In genomic region chr17:7239091-7240027, GRCh38 we compare ENCODE assay signal across 1 cellular context.
A peak's percentile ranks its signal among the peaks of the same experiment; 100 is the strongest.
TF ChIP-seq lines count a peak whose summit lies in the region.

PHF23 (minus strand) TSS chr17:7239457; CDS start chr17:7239279, 178 bp downstream.

TF ChIP-seq in HepG2, 621 proteins besides CTCF, POLR2A, EP300 and RAD21 (continued from another document and continues in another):
- TF ChIP-seq THAP11 (CRISPR knock-in tag; IDR thresholded peaks at IDR 0.05): peak; percentile 97
- no peak for TF ChIP-seq ZFP36L2 (CRISPR knock-in tag; IDR thresholded peaks at IDR 0.05)
- TF ChIP-seq EZH2 (conservative IDR thresholded peaks at IDR 0.05; ENCODE audit: low read depth, low read length): no peak
- TF ChIP-seq GRHL1 (CRISPR knock-in tag; conservative IDR thresholded peaks at IDR 0.05): no peak
- no peak for TF ChIP-seq ZNF33A (CRISPR knock-in tag; IDR thresholded peaks at IDR 0.05; ENCODE audit: borderline replicate concordance)
- peak; percentile 56; the same call in 1 of the 2 replicates for TF ChIP-seq ARNT2 (CRISPR knock-in tag; IDR thresholded peaks at IDR 0.05; ENCODE audit: low read depth)
- no peak for TF ChIP-seq HNRNPH1 (optimal IDR thresholded peaks at IDR 0.05; ENCODE audit: low read depth, low read length)
- peak; percentile 79; the same call in 1 of the 2 replicates for TF ChIP-seq KDM2A (CRISPR knock-in tag; IDR thresholded peaks at IDR 0.05; ENCODE audit: borderline replicate concordance, low read depth)
- peak; percentile 54; the same call in 1 of the 2 replicates for TF ChIP-seq ZNF563 (CRISPR knock-in tag; IDR thresholded peaks at IDR 0.05)
- TF ChIP-seq ZBTB10 (CRISPR knock-in tag; IDR thresholded peaks at IDR 0.05; ENCODE audit: borderline replicate concordance): no peak
- TF ChIP-seq ZNF121 (CRISPR knock-in tag; IDR thresholded peaks at IDR 0.05): no peak
- no peak; the same call in 1 of the 2 replicates for TF ChIP-seq TBP (CRISPR knock-in tag; IDR thresholded peaks at IDR 0.05)
- TF ChIP-seq ZNF430 (CRISPR knock-in tag; IDR thresholded peaks at IDR 0.05): peak; percentile 64; the same call in 1 of the 2 replicates
- TF ChIP-seq ZNF446 (CRISPR knock-in tag; IDR thresholded peaks at IDR 0.05): no peak
- TF ChIP-seq CREB3 (CRISPR knock-in tag; IDR thresholded peaks at IDR 0.05): no peak
- no peak for TF ChIP-seq NFE2 (CRISPR knock-in tag; IDR thresholded peaks at IDR 0.05)
- TF ChIP-seq SIN3A (IDR thresholded peaks at IDR 0.05; ENCODE audit: borderline replicate concordance, low read depth, low read length): peak; percentile 58; the same call in 1 of the 2 replicates
- no peak for TF ChIP-seq CEBPG (CRISPR knock-in tag; IDR thresholded peaks at IDR 0.05)
- TF ChIP-seq SMAD1 (CRISPR knock-in tag; IDR thresholded peaks at IDR 0.05; ENCODE audit: borderline replicate concordance, low read depth): no peak
- no peak for TF ChIP-seq ZBTB8A (CRISPR knock-in tag; IDR thresholded peaks at IDR 0.05; ENCODE audit: borderline replicate concordance, low read depth)
- TF ChIP-seq ZNF556 (CRISPR knock-in tag; IDR thresholded peaks at IDR 0.05; ENCODE audit: borderline replicate concordance): no peak; the same call in 1 of the 2 replicates
- no peak for TF ChIP-seq ATRX (CRISPR knock-in tag; IDR thresholded peaks at IDR 0.05; ENCODE audit: borderline replicate concordance)
- TF ChIP-seq NR2F1 (CRISPR knock-in tag; IDR thresholded peaks at IDR 0.05): no peak
- no peak for TF ChIP-seq RFX1 (IDR thresholded peaks at IDR 0.05)
- peak; percentile 97 for TF ChIP-seq ELF1 (CRISPR knock-in tag; IDR thresholded peaks at IDR 0.05)
- no peak for TF ChIP-seq U2AF1 (optimal IDR thresholded peaks at IDR 0.05; ENCODE audit: low read depth, low read length)
- TF ChIP-seq ZNF780A (CRISPR knock-in tag; IDR thresholded peaks at IDR 0.05): 0 out of 2 replicates have a peak, but pooled peaks have one; percentile 27
- TF ChIP-seq E2F2 (CRISPR knock-in tag; IDR thresholded peaks at IDR 0.05; ENCODE audit: borderline replicate concordance): 0 out of 2 replicates have a peak, but pooled peaks have one; percentile 46
- peak; percentile 95 for TF ChIP-seq ELF4 (CRISPR knock-in tag; IDR thresholded peaks at IDR 0.05; ENCODE audit: borderline replicate concordance)
- TF ChIP-seq ZNF260 (CRISPR knock-in tag; IDR thresholded peaks at IDR 0.05; ENCODE audit: borderline replicate concordance, low read depth): no peak
- no peak for TF ChIP-seq PLSCR1 (CRISPR knock-in tag; IDR thresholded peaks at IDR 0.05; ENCODE audit: borderline replicate concordance)
- no peak for TF ChIP-seq LBX2 (CRISPR knock-in tag; IDR thresholded peaks at IDR 0.05; ENCODE audit: borderline replicate concordance)
- no peak for TF ChIP-seq ZNF30 (CRISPR knock-in tag; IDR thresholded peaks at IDR 0.05)
- no peak for TF ChIP-seq ZMYM2 (CRISPR knock-in tag; IDR thresholded peaks at IDR 0.05)
- 0 out of 2 replicates have a peak, but pooled peaks have one; percentile 53 for TF ChIP-seq ATF2 (CRISPR knock-in tag; IDR thresholded peaks at IDR 0.05)
- TF ChIP-seq ZSCAN25 (CRISPR knock-in tag; IDR thresholded peaks at IDR 0.05): peak; percentile 70
- TF ChIP-seq MAF1 (CRISPR knock-in tag; IDR thresholded peaks at IDR 0.05; ENCODE audit: borderline replicate concordance): no peak; the same call in 1 of the 2 replicates
- no peak for TF ChIP-seq RFX3 (CRISPR knock-in tag; IDR thresholded peaks at IDR 0.05)
- peak; percentile 76; the same call in 1 of the 2 replicates for TF ChIP-seq ZFP91 (CRISPR knock-in tag; IDR thresholded peaks at IDR 0.05; ENCODE audit: borderline replicate concordance)
- no peak for TF ChIP-seq ZNF614 (CRISPR knock-in tag; IDR thresholded peaks at IDR 0.05; ENCODE audit: borderline replicate concordance)
- no peak for TF ChIP-seq IRX3 (CRISPR knock-in tag; IDR thresholded peaks at IDR 0.05; ENCODE audit: borderline replicate concordance, low read depth)
- no peak for TF ChIP-seq PRDM4 (CRISPR knock-in tag; IDR thresholded peaks at IDR 0.05; ENCODE audit: borderline replicate concordance)
- TF ChIP-seq ZNF768 (CRISPR knock-in tag; IDR thresholded peaks at IDR 0.05): no peak
- peak; percentile 78 for TF ChIP-seq SAP130 (CRISPR knock-in tag; IDR thresholded peaks at IDR 0.05; ENCODE audit: low read depth)
- peak; percentile 73; the same call in 1 of the 2 replicates for TF ChIP-seq ATF1 (CRISPR knock-in tag; IDR thresholded peaks at IDR 0.05)
- peak; percentile 77; the same call in 1 of the 2 replicates for TF ChIP-seq ZNF784 (CRISPR knock-in tag; IDR thresholded peaks at IDR 0.05; ENCODE audit: borderline replicate concordance)
- TF ChIP-seq HDAC1 (CRISPR knock-in tag; IDR thresholded peaks at IDR 0.05): peak; percentile 56
- TF ChIP-seq SP4 (CRISPR knock-in tag; IDR thresholded peaks at IDR 0.05): peak; percentile 61; the same call in 1 of the 2 replicates
- TF ChIP-seq MED1 (CRISPR knock-in tag; IDR thresholded peaks at IDR 0.05): peak; percentile 41; the same call in 1 of the 2 replicates
- TF ChIP-seq TP53 (CRISPR knock-in tag; conservative IDR thresholded peaks at IDR 0.05): no peak
- no peak for TF ChIP-seq ZFAT (CRISPR knock-in tag; conservative IDR thresholded peaks at IDR 0.05)
- no peak for TF ChIP-seq ZBTB49 (CRISPR knock-in tag; IDR thresholded peaks at IDR 0.05; ENCODE audit: borderline replicate concordance)
